Comparison of ENCODE assay signal across 11 cellular contexts in genomic region chr7:116653204-116653603, GRCh38. TPM values are rescaled to one million over a fixed set of nuclear protein-coding genes. Genes with fewer than 3 reads are reported as not detected.
DNase-seq lines count a peak whose midpoint lies in the region; ATAC-seq, FAIRE-seq and TF ChIP-seq lines count a peak whose summit lies in the region.
"Had no signal": no experiment of that assay in that cellular context is flagged by ENCODE, and none has a peak within 500 bp of the region (broad histone marks: within the 10 kb centered on the region; RNA-seq: fewer than 3 reads in every experiment).

No MANE protein-coding gene starts in this region.

- no peaks in the 10 kb centered on the region for H3K9me3 ChIP-seq in mammary epithelial cell (replicated peaks; ENCODE audit: insufficient read depth, low read length)
- H3K9me3 ChIP-seq: right lobe of liver had no signal

- dilution Hi-C loops in mammary epithelial cell (cut with HindIII; ENCODE audit: low sequenced_read_pairs): no loop called here

- H3K4me1 ChIP-seq in mammary epithelial cell (ENCODE audit: insufficient read depth, low read length): peaks cover 31% of the 10 kb centered on the region
- H3K4me1 ChIP-seq: right lobe of liver had no signal

- ATAC-seq in omental fat pad (ENCODE audit: low FRiP score): peak; percentile 80
- no peak for ATAC-seq in GM18909 (IDR thresholded peaks at IDR 0.05; ENCODE audit: poor library complexity, unreplicated experiment)
- ATAC-seq in T-cell (replicated peaks in 1 of 4): no peak

- peak overlapping the region; percentile 65 for H3K9ac ChIP-seq in mammary epithelial cell (ENCODE audit: insufficient read depth, low read length)

- POLR2A ChIA-PET in T-cell (lab: Charles Lee): no interaction called here

- no peaks in the 10 kb centered on the region for H3K79me2 ChIP-seq in mammary epithelial cell (ENCODE audit: insufficient read depth, low read length)

- no peak overlapping the region for H3K4me3 Mint-ChIP-seq in T-cell
- H3K4me3 Mint-ChIP-seq: activated CD4-positive, alpha-beta T cell treated with anti-CD3 and anti-CD28 coated beads, Interleukin-2, amount 10 ng/mL, durations not matched to agents 7 days and 5 days had no signal

- DNase-seq in EH (ENCODE audit: low read depth) (peak; percentile 61), HTR-8/SVneo (ENCODE audit: insufficient read length, low spot score) (peak; percentile 41), mammary epithelial cell (peak; percentile 93), omental fat pad (ENCODE audit: low spot score) (no peak), NCI-H345 (lab: John Stamatoyannopoulos, UW) (no peak), GM13976 (ENCODE audit: low spot score) (no peak), T-cell (no peak)
- DNase-seq: activated CD4-positive, alpha-beta T cell treated with anti-CD3 and anti-CD28 coated beads, Interleukin-2, amount 10 ng/mL, durations not matched to agents 7 days and 5 days; right lobe of liver; stimulated activated naive CD4-positive, alpha-beta T cell had no signal

- no peak overlapping the region for H3K27ac Mint-ChIP-seq in T-cell
- H3K27ac Mint-ChIP-seq: activated CD4-positive, alpha-beta T cell treated with anti-CD3 and anti-CD28 coated beads, Interleukin-2, amount 10 ng/mL, durations not matched to agents 7 days and 5 days had no signal

- H3K4me3 ChIP-seq in mammary epithelial cell (replicated peaks in 1 of 3; ENCODE audit: insufficient read depth in 1 of 3, low read depth in 2 of 3, low read length in 3 of 3): peak overlapping the region in 1 of 3 experiments; percentile 17
- H3K4me3 ChIP-seq: right lobe of liver had no signal

- FAIRE-seq in HTR-8/SVneo (lab: Jason Lieb, UNC): no peak

- no peaks in the 10 kb centered on the region for H3K36me3 ChIP-seq in mammary epithelial cell (ENCODE audit: insufficient read depth, low read length)
- H3K36me3 ChIP-seq: right lobe of liver had no signal

- no peaks in the 10 kb centered on the region for H4K20me1 ChIP-seq in mammary epithelial cell (ENCODE audit: insufficient read depth, low read length)

- CTCF ChIA-PET in mammary epithelial cell (lab: Charles Lee; ENCODE audit: low non-redundant PET) (interaction anchor here (0.5 to 0.7 kb wide), 3 partner anchors 25 to 64 kb away, joined by 3 to 5 read pairs (median 3); no protein-coding TSS in a partner anchor), T-cell (lab: Charles Lee) (no interaction called here)

- peak overlapping the region; percentile 75 for H3K4me2 ChIP-seq in mammary epithelial cell (ENCODE audit: insufficient read depth, low read depth, low read length)

- H3K9me3 Mint-ChIP-seq in T-cell: no peaks in the 10 kb centered on the region
- H3K9me3 Mint-ChIP-seq: activated CD4-positive, alpha-beta T cell treated with anti-CD3 and anti-CD28 coated beads, Interleukin-2, amount 10 ng/mL, durations not matched to agents 7 days and 5 days had no signal

- intact Hi-C loops in mammary epithelial cell (cut with micrococcal nuclease): loop anchor here (1.0 kb wide), 3 partner anchors 19 to 123 kb away; partner anchors contain the start of gene MET

- in situ Hi-C loops in mammary epithelial cell (cut with MboI; ENCODE audit: low sequenced_read_pairs in 2 of 2): no loop called here
- in situ Hi-C loops in GM13976 (cut with MboI; ENCODE audit: low sequenced_read_pairs, unreplicated experiment): no loop called here

- BruUV-seq in mammary epithelial cell (replicated peaks; lab: Mats Ljungman, UMichigan): TSS peak; percentile 76

- 0% methylated on average over 3 of the region's 3 CpGs for WGBS in mammary epithelial cell (ENCODE audit: low coverage, missing lambda C conversion rate)

- H3K27ac ChIP-seq in mammary epithelial cell (ENCODE audit: insufficient read depth, low read depth, low read length): peak overlapping the region; percentile 99
- H3K27ac ChIP-seq: right lobe of liver had no signal

- TF ChIP-seq CTCF in mammary epithelial cell (conservative IDR thresholded peaks at IDR 0.05 in 1 of 2, IDR thresholded peaks at IDR 0.05 in 1 of 2; ENCODE audit: extremely low read depth in 1 of 2, insufficient read depth in 1 of 2, low read depth in 1 of 2, low read length in 2 of 2) (no peak), omental fat pad (IDR thresholded peaks at IDR 0.05) (no peak), GM13976 (IDR thresholded peaks at IDR 0.05; ENCODE audit: borderline replicate concordance, control extremely low read depth, extremely low read depth, insufficient read depth, missing control alignments) (no peak)

- H3K27me3 ChIP-seq in mammary epithelial cell (ENCODE audit: insufficient read depth, low read length): no peaks in the 10 kb centered on the region
- H3K27me3 ChIP-seq: right lobe of liver had no signal

- H3K4me1 Mint-ChIP-seq in T-cell: no peaks in the 10 kb centered on the region
- H3K4me1 Mint-ChIP-seq: activated CD4-positive, alpha-beta T cell treated with anti-CD3 and anti-CD28 coated beads, Interleukin-2, amount 10 ng/mL, durations not matched to agents 7 days and 5 days had no signal

- no peaks in the 10 kb centered on the region for H3K36me3 Mint-ChIP-seq in T-cell

- H3K27me3 Mint-ChIP-seq in T-cell: peaks cover 4 to 6% of the 10 kb centered on the region in 2 donors

- H2AFZ ChIP-seq in mammary epithelial cell (ENCODE audit: low read depth, low read length): peak overlapping the region; percentile 62

RNA-seq across cellular contexts. Expression of gene MET, which starts 18.8 kb away (rescaled TPM):
- total RNA-seq in mammary epithelial cell: 100 to 1,000 TPM; 112 to 179 TPM
- 85.8 TPM for polyA plus RNA-seq in mammary epithelial cell
- 157 TPM for polyA minus RNA-seq in mammary epithelial cell
- total RNA-seq in omental fat pad: 10 to 100 TPM; 24.9 to 92.4 (median 54.4) TPM
- total RNA-seq in T-cell: under 1 TPM in 3 of 5 donors, not detected in 2; 0.44 to 0.59 (median 0.53) TPM

Comparison
In these comparisons a context has a peak if more than half of its experiments do, and no peak if none do; other contexts are left out.
1. DNase-seq: peak in EH (single experiment), HTR-8/SVneo (single experiment) and mammary epithelial cell (single experiment); none in omental fat pad (single experiment), NCI-H345 (single experiment), GM13976 (single experiment) and T-cell (0 of 34).
2. RNA of gene MET, which starts 18.8 kb away (total RNA-seq): 112 to 179 TPM in mammary epithelial cell and 24.9 to 92.4 TPM in omental fat pad; 0.44 to 0.59 TPM in T-cell; every median in the first group is over 10 times any median in the second.